Comparison of ENCODE assay signal across 8 cellular contexts in the genomic region with DNA sequence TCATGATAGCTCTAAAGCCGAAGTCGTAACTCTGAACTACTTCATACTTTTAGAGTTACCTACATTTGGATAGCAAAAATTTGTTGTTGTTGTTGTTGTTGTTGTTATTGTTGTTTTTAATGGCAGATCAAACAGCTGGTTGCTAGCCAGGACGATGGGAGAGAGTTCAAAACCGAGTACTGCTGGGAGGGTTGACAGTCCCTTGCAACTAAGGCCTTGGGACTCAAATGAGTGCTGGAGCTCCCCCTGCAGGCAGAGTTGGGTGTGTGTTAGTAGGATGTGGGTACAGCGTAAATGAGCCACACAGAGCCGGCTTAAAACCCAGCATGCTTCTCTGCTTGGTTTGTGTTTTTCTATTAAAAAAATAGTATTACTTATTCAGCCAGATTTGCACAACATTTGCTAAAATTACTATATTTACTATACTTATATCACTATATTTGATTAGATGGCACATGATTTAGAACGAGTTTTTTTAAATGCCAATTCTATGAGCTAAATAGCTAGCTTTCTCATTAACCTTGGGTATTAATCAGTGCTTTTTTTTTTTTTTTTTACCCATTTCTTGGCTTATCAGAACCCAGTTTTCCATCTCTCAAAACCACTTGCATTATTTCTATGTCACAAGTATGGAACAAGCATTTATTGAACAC.
DNase-seq lines count a peak whose midpoint lies in the region; ATAC-seq and TF ChIP-seq lines count a peak whose summit lies in the region.

No MANE protein-coding gene starts in this region.

- H3K36me3 ChIP-seq in esophagus muscularis mucosa, result no peaks in the 10 kb centered on the region

- H3K9me3 ChIP-seq in esophagus muscularis mucosa, result no peaks in the 10 kb centered on the region

- no peak overlapping the region for H3K4me3 Mint-ChIP-seq in natural killer cell

- no peaks in the 10 kb centered on the region for H3K4me1 ChIP-seq in esophagus muscularis mucosa

- no peaks in the 10 kb centered on the region for H3K36me3 Mint-ChIP-seq in natural killer cell

- 39% methylated on average over 7 of the region's 7 CpGs for WGBS in esophagus muscularis mucosa

- peak; percentile 72 for ATAC-seq in GM21528 (IDR thresholded peaks at IDR 0.05; ENCODE audit: low FRiP score, unreplicated experiment)
- peak; percentile 94 to 100 (median 100) for ATAC-seq in natural killer cell

- no peak overlapping the region for H3K27ac Mint-ChIP-seq in natural killer cell

- no peak overlapping the region for H3K27ac ChIP-seq in esophagus muscularis mucosa (replicated peaks in 1 of 4)

- H3K4me3 ChIP-seq in esophagus muscularis mucosa, result no peak overlapping the region

- TF ChIP-seq EP300 in esophagus muscularis mucosa (IDR thresholded peaks at IDR 0.05), result no peak

- peak; percentile 81 to 90 (median 86) for TF ChIP-seq CTCF in esophagus muscularis mucosa (IDR thresholded peaks at IDR 0.05)
- peak; percentile 81 for TF ChIP-seq CTCF in natural killer cell (IDR thresholded peaks at IDR 0.05)

- H3K27me3 ChIP-seq in esophagus muscularis mucosa, result no peaks in the 10 kb centered on the region

- H3K4me1 Mint-ChIP-seq in natural killer cell, result peaks cover 41 to 42% of the 10 kb centered on the region in 2 donors

- DNase-seq in DMS153 treated with DMSO at 0.1 percent for 48 hours (lab: John Stamatoyannopoulos, UW; ENCODE audit: unreplicated experiment) (peak; percentile 40), KG1 (lab: John Stamatoyannopoulos, UW) (peak; percentile 64), OCI-M1 (lab: John Stamatoyannopoulos, UW) (peak; percentile 87), activated T-cell treated with anti-CD3 and anti-CD28 coated beads for 24 hours (ENCODE audit: low read depth) (peak; percentile 75), esophagus muscularis mucosa (ENCODE audit: extremely low spot score) (peak; percentile 94), natural killer cell (peak; percentile 82)
- DNase-seq in stimulated activated naive CD4-positive, alpha-beta T cell (lab: John Stamatoyannopoulos, UW), result peak; percentile 56 to 85 (median 70)

- no peak for TF ChIP-seq POLR2A in esophagus muscularis mucosa (IDR thresholded peaks at IDR 0.05; ENCODE audit: low read depth)

- H3K27me3 Mint-ChIP-seq in natural killer cell (ENCODE audit: low read depth in 2 of 2), result no peaks in the 10 kb centered on the region

- intact Hi-C loops in esophagus muscularis mucosa (cut with DNase I), result loop anchor here (2.0 kb wide), 2 partner anchors 304 to 446 kb away; partner anchors contain the start of gene OLFML3
- intact Hi-C loops in natural killer cell (cut with micrococcal nuclease), result loop anchor here (1.0 to 5.0 kb wide), 2 partner anchors 305 to 446 kb away; no protein-coding TSS in a partner anchor

- H3K9me3 Mint-ChIP-seq in natural killer cell, result no peaks in the 10 kb centered on the region

Comparison
In these comparisons a context has a peak if more than half of its experiments do, and no peak if none do; other contexts are left out.
1. DNase-seq: peak in every context shown above with its lines; median percentile 94 in esophagus muscularis mucosa; 87 in OCI-M1; 82 in natural killer cell; 75 in activated T-cell treated with anti-CD3 and anti-CD28 coated beads for 24 hours; 70 in stimulated activated naive CD4-positive, alpha-beta T cell; 64 in KG1; 40 in DMS153 treated with DMSO at 0.1 percent for 48 hours.